ENCODE assay signal across 7 cellular contexts in the genomic region with DNA sequence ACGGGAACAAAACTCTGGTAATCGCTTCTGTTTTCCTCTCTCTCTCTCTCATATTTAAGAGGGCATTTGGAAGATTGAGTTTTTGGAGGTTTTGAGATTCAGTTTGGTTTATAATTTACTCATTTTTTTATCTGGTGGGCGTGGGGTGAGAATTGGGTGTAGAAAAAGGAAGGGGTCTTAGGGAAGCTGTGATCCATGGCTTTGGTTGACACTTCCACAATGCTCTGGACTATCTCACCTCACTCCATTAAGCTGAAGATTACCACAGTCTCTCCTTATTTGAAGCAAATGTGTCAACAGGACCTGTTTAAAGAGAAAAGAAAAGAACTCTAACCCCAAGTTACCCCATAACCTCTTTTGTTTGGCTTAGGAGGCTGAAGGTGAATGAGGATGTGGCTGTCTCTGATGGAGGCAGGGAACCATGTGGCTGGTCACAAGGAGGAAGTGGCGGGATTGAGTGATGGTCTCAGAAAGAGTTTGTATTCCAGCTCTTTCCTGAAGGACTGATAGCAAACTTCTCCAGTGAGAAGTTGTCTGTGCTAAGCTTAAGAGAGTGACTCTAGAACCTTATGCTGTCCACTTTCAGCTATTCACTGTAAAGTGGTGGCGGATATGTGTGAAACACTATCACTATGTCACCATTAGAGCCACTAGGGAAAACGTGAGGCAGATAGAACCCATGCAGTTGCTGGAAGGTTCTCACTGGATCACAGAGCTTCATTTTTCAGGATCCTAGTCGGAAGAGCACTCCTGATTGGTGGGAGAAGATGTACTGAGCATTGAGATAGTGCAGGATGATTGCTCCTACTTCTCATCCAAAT. TPM values are rescaled to one million over a fixed set of nuclear protein-coding genes. Genes with fewer than 3 reads are reported as not detected.
DNase-seq lines count a peak whose midpoint lies in the region; ATAC-seq lines count a peak whose summit lies in the region.

No MANE protein-coding gene starts in this region.

- peaks cover 4% of the 10 kb centered on the region for H3K4me1 Mint-ChIP-seq in activated naive CD8-positive, alpha-beta T cell treated with anti-CD3 and anti-CD28 coated beads, Interleukin-2, amount 10 ng/mL, durations not matched to agents 7 days and 5 days

- no peaks in the 10 kb centered on the region for H3K9me3 Mint-ChIP-seq in activated naive CD8-positive, alpha-beta T cell treated with anti-CD3 and anti-CD28 coated beads, Interleukin-2, amount 10 ng/mL, durations not matched to agents 7 days and 5 days

- H3K27me3 ChIP-seq in Karpas-422 (ENCODE audit: low read length) (no peaks in the 10 kb centered on the region), subcutaneous abdominal adipose tissue (ENCODE audit: control insufficient read depth in 5 of 5, insufficient read depth in 4 of 5, low read length in 5 of 5) (peaks cover 0 to 13% (median 9%) of the 10 kb centered on the region in 5 donors)

- H3K4me3 Mint-ChIP-seq in activated naive CD8-positive, alpha-beta T cell treated with anti-CD3 and anti-CD28 coated beads, Interleukin-2, amount 10 ng/mL, durations not matched to agents 7 days and 5 days = peak overlapping the region; percentile 57

- H3K79me2 ChIP-seq in Karpas-422 (ENCODE audit: low read length) = peaks cover 57% of the 10 kb centered on the region

- H3K36me3 Mint-ChIP-seq in activated naive CD8-positive, alpha-beta T cell treated with anti-CD3 and anti-CD28 coated beads, Interleukin-2, amount 10 ng/mL, durations not matched to agents 7 days and 5 days = no peaks in the 10 kb centered on the region

- H3K27ac Mint-ChIP-seq in activated naive CD8-positive, alpha-beta T cell treated with anti-CD3 and anti-CD28 coated beads, Interleukin-2, amount 10 ng/mL, durations not matched to agents 7 days and 5 days = no peak overlapping the region

- H3K9ac ChIP-seq in Karpas-422 (ENCODE audit: low read length) (peak overlapping the region; percentile 91), subcutaneous abdominal adipose tissue (ENCODE audit: low read length in 5 of 5) (peak overlapping the region in 1 of 5 donors; percentile 11)

- H3K27ac ChIP-seq in Karpas-422 (ENCODE audit: low read length) = peak overlapping the region; percentile 70
- no peak overlapping the region for H3K27ac ChIP-seq in subcutaneous abdominal adipose tissue (ENCODE audit: low read depth, low read length)

- peak; percentile 19 for ATAC-seq in GM18861 (IDR thresholded peaks at IDR 0.05; ENCODE audit: unreplicated experiment)
- no peak for ATAC-seq in activated naive CD8-positive, alpha-beta T cell treated with anti-CD3 and anti-CD28 coated beads, Interleukin-2, amount 10 ng/mL, durations not matched to agents 7 days and 5 days (ENCODE audit: low read depth)
- ATAC-seq in HG03460 (IDR thresholded peaks at IDR 0.05; ENCODE audit: unreplicated experiment) = no peak

- H3K9me3 ChIP-seq in Karpas-422 (ENCODE audit: low read length) (no peaks in the 10 kb centered on the region), subcutaneous abdominal adipose tissue (ENCODE audit: control insufficient read depth in 5 of 5, low read length in 5 of 5) (no peaks in the 10 kb centered on the region)

- H3K36me3 ChIP-seq in Karpas-422 (ENCODE audit: insufficient read depth, low read length) = peaks cover 28% of the 10 kb centered on the region
- H3K36me3 ChIP-seq in subcutaneous abdominal adipose tissue (ENCODE audit: control insufficient read depth in 5 of 5, insufficient read depth in 5 of 5, low read length in 5 of 5) = no peaks in the 10 kb centered on the region

- DNase-seq in Karpas-422 (peak; percentile 84), islet precursor cell (peak; percentile 54), DMS153 treated with DMSO at 0.1 percent for 48 hours (lab: John Stamatoyannopoulos, UW; ENCODE audit: unreplicated experiment) (no peak)
- DNase-seq in activated naive CD8-positive, alpha-beta T cell treated with anti-CD3 and anti-CD28 coated beads, Interleukin-2, amount 10 ng/mL, durations not matched to agents 7 days and 5 days = no peak

- peak overlapping the region; percentile 75 for H3K4me2 ChIP-seq in Karpas-422 (ENCODE audit: low read depth, low read length, poor library complexity, severe bottlenecking)

- H3K4me1 ChIP-seq in Karpas-422 (ENCODE audit: low read length) (peaks cover 19% of the 10 kb centered on the region), subcutaneous abdominal adipose tissue (ENCODE audit: control insufficient read depth in 5 of 5, insufficient read depth in 5 of 5, low read length in 5 of 5) (peaks cover 0 to 22% (median 17%) of the 10 kb centered on the region in 5 donors)

- peak overlapping the region; percentile 72 for H3K4me3 ChIP-seq in Karpas-422 (ENCODE audit: low read length)
- peak overlapping the region; percentile 29 to 81 (median 62) for H3K4me3 ChIP-seq in subcutaneous abdominal adipose tissue (ENCODE audit: low read depth in 1 of 5, low read length in 5 of 5)

- peaks cover 39% of the 10 kb centered on the region for H3K27me3 Mint-ChIP-seq in activated naive CD8-positive, alpha-beta T cell treated with anti-CD3 and anti-CD28 coated beads, Interleukin-2, amount 10 ng/mL, durations not matched to agents 7 days and 5 days

- H4K20me1 ChIP-seq in Karpas-422 (ENCODE audit: insufficient read depth, low read depth, low read length) = 0 out of 2 replicates have a peak, but pooled peaks cover 4% of the 10 kb centered on the region

- POLR2A ChIA-PET in activated naive CD8-positive, alpha-beta T cell treated with anti-CD3 and anti-CD28 coated beads, Interleukin-2, amount 10 ng/mL, durations not matched to agents 7 days and 5 days (lab: Charles Lee) = no interaction called here

- no peaks in the 10 kb centered on the region for H3K9me2 ChIP-seq in Karpas-422 (replicated peaks; ENCODE audit: insufficient read depth, low read length)

- H2AFZ ChIP-seq in Karpas-422 (ENCODE audit: low read length) = peak overlapping the region; percentile 12; the same call in 1 of the 2 replicates

RNA-seq across cellular contexts. Expression of a gene that starts 0.9 kb away (rescaled TPM):
- total RNA-seq in Karpas-422 (2014; rRNA removed; shearing (Covaris generic); ENCODE audit: low replicate concordance) = 27.7 and 27.8 TPM in 2 replicates
- total RNA-seq in activated naive CD8-positive, alpha-beta T cell treated with anti-CD3 and anti-CD28 coated beads, Interleukin-2, amount 10 ng/mL, durations not matched to agents 7 days and 5 days = under 1 TPM in 1 of 2 experiments, not detected in 1; 0.08 TPM

Comparison
In these comparisons a context has a peak if more than half of its experiments do, and no peak if none do; other contexts are left out.
1. DNase-seq: peak in Karpas-422 (single experiment) and islet precursor cell (single experiment); none in activated naive CD8-positive, alpha-beta T cell treated with anti-CD3 and anti-CD28 coated beads, Interleukin-2, amount 10 ng/mL, durations not matched to agents 7 days and 5 days (single experiment) and DMS153 treated with DMSO at 0.1 percent for 48 hours (single experiment).
2. RNA of a gene that starts 0.9 kb away (total RNA-seq): 27.7 to 27.8 TPM in Karpas-422; 0.08 TPM in activated naive CD8-positive, alpha-beta T cell treated with anti-CD3 and anti-CD28 coated beads, Interleukin-2, amount 10 ng/mL, durations not matched to agents 7 days and 5 days; every median in the first group is over 10 times any median in the second.